Comparison of ENCODE assay signal across 17 cellular contexts in the genomic region with DNA sequence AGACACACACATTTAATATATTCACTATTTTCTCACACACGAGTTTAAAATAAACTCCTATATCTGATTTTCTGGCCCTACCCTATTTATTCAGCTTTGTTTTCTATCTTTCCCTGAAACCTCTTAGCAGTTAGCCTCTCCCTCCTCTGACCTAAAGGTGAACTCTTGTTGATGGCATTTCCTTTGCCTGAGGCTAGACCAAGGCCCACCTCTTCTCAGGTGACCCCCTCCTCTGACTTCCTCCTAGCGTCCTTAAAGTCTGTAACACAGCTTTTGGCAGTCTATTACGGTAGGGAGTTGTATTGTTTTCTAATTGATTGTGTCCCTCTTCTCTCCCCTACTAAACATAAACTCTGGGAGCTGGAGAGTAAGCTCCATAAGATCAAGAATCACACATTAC. TPM values are rescaled to one million over a fixed set of nuclear protein-coding genes. Genes with fewer than 3 reads are reported as not detected.
A peak's percentile ranks its signal among the peaks of the same experiment; 100 is the strongest.
DNase-seq lines count a peak whose midpoint lies in the region; ATAC-seq and TF ChIP-seq lines count a peak whose summit lies in the region.
"Had no signal": no experiment of that assay in that cellular context is flagged by ENCODE, and none has a peak within 500 bp of the region (broad histone marks: within the 10 kb centered on the region; RNA-seq: fewer than 3 reads in every experiment).

No MANE protein-coding gene starts in this region.

- H3F3A ChIP-seq in PC-3 (ENCODE audit: low read length, unreplicated experiment), result no peaks in the 10 kb centered on the region

- H3K36me3 Mint-ChIP-seq in nephron (ENCODE audit: low read depth), result no peaks in the 10 kb centered on the region

- no peaks in the 10 kb centered on the region for H3K27me3 ChIP-seq in PC-3 (ENCODE audit: low read length)

- ATAC-seq in PC-3 (no peak), esophagus mucosa (peak; percentile 34), GM18502 (IDR thresholded peaks at IDR 0.05; ENCODE audit: poor library complexity, unreplicated experiment) (no peak), GM21576 (IDR thresholded peaks at IDR 0.05; ENCODE audit: unreplicated experiment) (no peak)

- CTCF ChIA-PET in PC-3 (lab: Charles Lee), result no interaction called here

- intact Hi-C loops in PC-3 (cut with micrococcal nuclease), result no loop called here

- BruUV-seq in PC-3 (replicated peaks; lab: Mats Ljungman, UMichigan), result no TSS peak

- TF ChIP-seq CTCF in PC-3 (conservative IDR thresholded peaks at IDR 0.05; ENCODE audit: low read depth, low read length) (no peak), nephron (IDR thresholded peaks at IDR 0.05; ENCODE audit: unreplicated experiment in 3 of 3) (no peak)

- peaks cover 3% of the 10 kb centered on the region for H3K27me3 Mint-ChIP-seq in nephron (ENCODE audit: low read depth)

- H3K9me2 ChIP-seq in PC-3 (replicated peaks; ENCODE audit: low read length), result no peaks in the 10 kb centered on the region

- H2AFZ ChIP-seq in PC-3 (ENCODE audit: low read length), result 0 out of 2 replicates have a peak overlapping the region, but pooled peaks have one; percentile 23

- H3K9me3 ChIP-seq in PC-3 (ENCODE audit: low read length), result no peaks in the 10 kb centered on the region

- H3K4me1 Mint-ChIP-seq in nephron, result peaks cover 25% of the 10 kb centered on the region

- no peaks in the 10 kb centered on the region for H4K20me1 ChIP-seq in PC-3 (ENCODE audit: low read length)

- peak overlapping the region; percentile 25; the same call in 1 of the 2 replicates for H3K4me2 ChIP-seq in PC-3 (ENCODE audit: low read length)

- peaks cover 55% of the 10 kb centered on the region for H3K4me1 ChIP-seq in PC-3 (ENCODE audit: insufficient read depth, low read length)

- no peaks in the 10 kb centered on the region for H3K36me3 ChIP-seq in PC-3 (ENCODE audit: low read depth, low read length)

- 0 out of 2 replicates have a peak, but pooled peaks cover 5% of the 10 kb centered on the region for H3K79me2 ChIP-seq in PC-3 (ENCODE audit: low read length)

- H3K27ac ChIP-seq in PC-3 (ENCODE audit: low read length) (no peak overlapping the region), caudate nucleus (ENCODE audit: low read depth, low read length) (no peak overlapping the region)
- H3K27ac ChIP-seq: C4-2B had no signal

- H3K4me3 Mint-ChIP-seq in nephron, result no peak overlapping the region

- H3K9ac ChIP-seq in PC-3 (ENCODE audit: low read length), result no peak overlapping the region

- H3K4me3 ChIP-seq in PC-3 (ENCODE audit: low read length), result no peak overlapping the region

- POLR2A ChIA-PET in PC-3 (lab: Charles Lee; ENCODE audit: unreplicated experiment), result no interaction called here

- DNase-seq in ELF-1 (ENCODE audit: low read depth, low spot score) (peak; percentile 76), PC-3 (peak; percentile 44), caudate nucleus (lab: John Stamatoyannopoulos, UW) (no peak), dermis blood vessel endothelial cell (no peak)
- DNase-seq: Kasumi-1, NCI-H1417, NCI-H187 treated with DMSO at 0.1 percent for 48 hours, NCI-H446, NCI-H748 treated with DMSO at 0.1 percent for 48 hours, OCI-M1 had no signal

- peaks cover 8% of the 10 kb centered on the region for H3K9me3 Mint-ChIP-seq in nephron

- H3K27ac Mint-ChIP-seq in nephron, result peak overlapping the region in 2 of 3 experiments; percentile 34 to 71

RNA-seq across cellular contexts. Expression of a gene that starts 1.7 kb away (rescaled TPM):
- total RNA-seq in PC-3 (2014; rRNA removed), result 12.2 and 19.3 TPM in 2 replicates
- total RNA-seq in esophagus mucosa, result 18.9 TPM
- 21.8 and 22.0 TPM in 2 replicates for total RNA-seq in dermis blood vessel endothelial cell

RNA-seq across cellular contexts. Expression of a gene that starts 5.7 kb away (rescaled TPM):
- total RNA-seq in PC-3 (2014; rRNA removed) (35.2 and 47.4 TPM in 2 replicates), esophagus mucosa (36.4 TPM), dermis blood vessel endothelial cell (56.4 and 79.0 TPM in 2 replicates)

RNA-seq across cellular contexts. Expression of a gene that starts 57.6 kb away (rescaled TPM):
- not detected in 2 replicates for total RNA-seq in PC-3 (2014; rRNA removed)
- total RNA-seq in esophagus mucosa, result not detected
- total RNA-seq in dermis blood vessel endothelial cell, result 0.05 TPM in 1 of 2 replicates, not detected in the other
- total RNA-seq: HT-29, SK-MEL-5 had no signal

Comparison
In these comparisons a context has a peak if more than half of its experiments do, and no peak if none do; other contexts are left out.
1. DNase-seq: peak in ELF-1 (single experiment) and PC-3 (single experiment); none in caudate nucleus (0 of 61) and dermis blood vessel endothelial cell (single experiment).